ENCODE assay signal across 18 cellular contexts in genomic region chr21:42983102-42983501, GRCh38. TPM values are rescaled to one million over a fixed set of nuclear protein-coding genes. Genes with fewer than 3 reads are reported as not detected.
DNase-seq lines count a peak whose midpoint lies in the region; ATAC-seq and TF ChIP-seq lines count a peak whose summit lies in the region.
"Had no signal": no experiment of that assay in that cellular context is flagged by ENCODE, and none has a peak within 500 bp of the region (broad histone marks: within the 10 kb centered on the region; RNA-seq: fewer than 3 reads in every experiment).

No MANE protein-coding gene starts in this region.

- BruUV-seq in A673 (replicated peaks; lab: Mats Ljungman, UMichigan) = no TSS peak
- no TSS peak for BruUV-seq in PC-3 (replicated peaks; lab: Mats Ljungman, UMichigan)

- H3K27me3 Mint-ChIP-seq in endothelial cell (ENCODE audit: unreplicated experiment) = peaks cover 5% of the 10 kb centered on the region
- H3K27me3 Mint-ChIP-seq: activated B cell treated with CpG ODN at 0.5 μM for 24 hours had no signal

- POLR2A ChIA-PET in A673 (lab: Charles Lee; ENCODE audit: low non-redundant PET) (no interaction called here), PC-3 (lab: Charles Lee; ENCODE audit: unreplicated experiment) (no interaction called here)

- H3K9me3 Mint-ChIP-seq in endothelial cell (ENCODE audit: unreplicated experiment) = no peaks in the 10 kb centered on the region
- H3K9me3 Mint-ChIP-seq: activated B cell treated with CpG ODN at 0.5 μM for 24 hours had no signal

- H2AFZ ChIP-seq in PC-3 (ENCODE audit: low read length) (no peak overlapping the region), Karpas-422 (ENCODE audit: low read length) (no peak overlapping the region)

- TF ChIP-seq CTCF in A673 (conservative IDR thresholded peaks at IDR 0.05; ENCODE audit: low read depth, low read length) (no peak), PC-3 (conservative IDR thresholded peaks at IDR 0.05; ENCODE audit: low read depth, low read length) (no peak), endothelial cell (IDR thresholded peaks at IDR 0.05; ENCODE audit: unreplicated experiment) (no peak)

- H3K27me3 ChIP-seq in A673 (replicated peaks; ENCODE audit: insufficient read depth, low read depth, low read length, poor library complexity) (no peaks in the 10 kb centered on the region), PC-3 (ENCODE audit: low read length) (no peaks in the 10 kb centered on the region), Karpas-422 (ENCODE audit: low read length) (no peaks in the 10 kb centered on the region), MG63 (no peaks in the 10 kb centered on the region)
- H3K27me3 ChIP-seq: BLaER1, heart right ventricle, left lung, neutrophil had no signal

- peak; percentile 55 for ATAC-seq in PC-3
- ATAC-seq: heart right ventricle, K562, left lung had no signal

- CTCF ChIA-PET in A673 (lab: Charles Lee) = no interaction called here
- CTCF ChIA-PET in PC-3 (lab: Charles Lee) = no interaction called here

- H3K9me2 ChIP-seq in PC-3 (replicated peaks; ENCODE audit: low read length) (no peaks in the 10 kb centered on the region), Karpas-422 (replicated peaks; ENCODE audit: insufficient read depth, low read length) (no peaks in the 10 kb centered on the region)

- H3K36me3 ChIP-seq in A673 (ENCODE audit: insufficient read depth, low read length, poor library complexity, severe bottlenecking) (peaks cover 8% of the 10 kb centered on the region), PC-3 (ENCODE audit: low read depth, low read length) (peaks cover 2% of the 10 kb centered on the region; the same call in 1 of the 2 replicates), Karpas-422 (ENCODE audit: insufficient read depth, low read length) (no peaks in the 10 kb centered on the region), MG63 (peaks cover 23% of the 10 kb centered on the region)
- H3K36me3 ChIP-seq: left lung had no signal

- no peak overlapping the region for H3K4me3 ChIP-seq in A673 (ENCODE audit: low read depth, low read length, poor library complexity, severe bottlenecking)
- no peak overlapping the region for H3K4me3 ChIP-seq in PC-3 (ENCODE audit: low read length)
- H3K4me3 ChIP-seq in Karpas-422 (ENCODE audit: low read length) = no peak overlapping the region
- no peak overlapping the region for H3K4me3 ChIP-seq in MG63
- H3K4me3 ChIP-seq: BLaER1, heart right ventricle, K562, left lung had no signal

- H3K4me2 ChIP-seq in PC-3 (ENCODE audit: low read length) (no peak overlapping the region), Karpas-422 (ENCODE audit: low read depth, low read length, poor library complexity, severe bottlenecking) (no peak overlapping the region)
- H3K4me2 ChIP-seq: BLaER1 had no signal

- H3F3A ChIP-seq in PC-3 (ENCODE audit: low read length, unreplicated experiment) = peaks cover 3% of the 10 kb centered on the region

- H3K4me1 ChIP-seq in A673 (ENCODE audit: insufficient read depth, low read length, poor library complexity, severe bottlenecking) (peaks cover 15% of the 10 kb centered on the region), PC-3 (ENCODE audit: insufficient read depth, low read length) (peaks cover 18% of the 10 kb centered on the region), Karpas-422 (ENCODE audit: low read length) (peaks cover 22% of the 10 kb centered on the region)

- H3K9me3 ChIP-seq in A673 (ENCODE audit: low read depth, low read length, poor library complexity, severe bottlenecking) (no peaks in the 10 kb centered on the region), PC-3 (ENCODE audit: low read length) (no peaks in the 10 kb centered on the region), Karpas-422 (ENCODE audit: low read length) (no peaks in the 10 kb centered on the region), MG63 (no peaks in the 10 kb centered on the region)
- H3K9me3 ChIP-seq: heart right ventricle, left lung, neutrophil had no signal

- H3K36me3 Mint-ChIP-seq in endothelial cell (ENCODE audit: low read depth, unreplicated experiment) = peaks cover 4% of the 10 kb centered on the region

- peaks cover 7% of the 10 kb centered on the region for H3K4me1 Mint-ChIP-seq in endothelial cell (ENCODE audit: unreplicated experiment)

- H4K20me1 ChIP-seq in PC-3 (ENCODE audit: low read length) (no peaks in the 10 kb centered on the region), Karpas-422 (ENCODE audit: insufficient read depth, low read depth, low read length) (0 out of 2 replicates have a peak, but pooled peaks cover 5% of the 10 kb centered on the region)

- intact Hi-C loops in A673 (cut with micrococcal nuclease; ENCODE audit: unreplicated experiment) (no loop called here), PC-3 (cut with micrococcal nuclease) (no loop called here)

- H3K27ac ChIP-seq in A673 (ENCODE audit: low read depth, low read length, poor library complexity, severe bottlenecking) (peak overlapping the region; percentile 58), PC-3 (ENCODE audit: low read length) (no peak overlapping the region), Karpas-422 (ENCODE audit: low read length) (no peak overlapping the region)
- H3K27ac ChIP-seq: BLaER1, heart right ventricle, left lung, neutrophil had no signal

- DNase-seq in A673 (ENCODE audit: low spot score) = no peak
- peak; percentile 78 for DNase-seq in DMS 273 treated with DMSO at 0.1 percent for 48 hours (lab: John Stamatoyannopoulos, UW)
- peak; percentile 26 for DNase-seq in PC-3
- DNase-seq in endothelial cell (ENCODE audit: low spot score) = no peak
- no peak for DNase-seq in Karpas-422
- DNase-seq in DMS79 (lab: John Stamatoyannopoulos, UW) = no peak
- no peak for DNase-seq in MG63
- DNase-seq in SW480 (ENCODE audit: low spot score) = no peak
- DNase-seq: activated B cell treated with CpG ODN at 0.5 μM for 24 hours, heart right ventricle, left lung, NCI-H1694 treated with DMSO at 0.1 percent for 48 hours had no signal

- H3K9ac ChIP-seq in PC-3 (ENCODE audit: low read length) = no peak overlapping the region
- H3K9ac ChIP-seq in Karpas-422 (ENCODE audit: low read length) = no peak overlapping the region
- H3K9ac ChIP-seq: BLaER1 had no signal

- no peak overlapping the region for H3K4me3 Mint-ChIP-seq in endothelial cell (ENCODE audit: unreplicated experiment)
- H3K4me3 Mint-ChIP-seq: activated B cell treated with CpG ODN at 0.5 μM for 24 hours had no signal

- peaks cover 64% of the 10 kb centered on the region for H3K79me2 ChIP-seq in PC-3 (ENCODE audit: low read length)
- H3K79me2 ChIP-seq in Karpas-422 (ENCODE audit: low read length) = peaks cover 23% of the 10 kb centered on the region

- peak overlapping the region; percentile 77 for H3K27ac Mint-ChIP-seq in endothelial cell (ENCODE audit: unreplicated experiment)
- H3K27ac Mint-ChIP-seq: activated B cell treated with CpG ODN at 0.5 μM for 24 hours had no signal

RNA-seq across cellular contexts. Expression of gene PKNOX1, which starts 8.7 kb away (rescaled TPM):
- total RNA-seq in A673 (2021) = 30.6 and 33.8 TPM in 2 replicates
- total RNA-seq in PC-3 (2014; rRNA removed) = 14.9 and 19.7 TPM in 2 replicates
- 8.2 TPM for total RNA-seq in endothelial cell (ENCODE audit: unreplicated experiment)
- 19.7 and 28.1 TPM in 2 replicates for total RNA-seq in Karpas-422 (2014; rRNA removed; shearing (Covaris generic); ENCODE audit: low replicate concordance)
- total RNA-seq in MG63 (2014; rRNA removed; shearing (Covaris generic); ENCODE audit: low replicate concordance) = 29.6 and 35.9 TPM in 2 replicates

RNA-seq across cellular contexts. Expression of gene ERVH48-1, which starts 57.7 kb away (rescaled TPM):
- 0.31 and 0.34 TPM in 2 replicates for total RNA-seq in A673 (2021)
- not detected in 2 replicates for total RNA-seq in PC-3 (2014; rRNA removed)
- total RNA-seq in endothelial cell (ENCODE audit: unreplicated experiment) = 20.5 TPM
- not detected in 2 replicates for total RNA-seq in Karpas-422 (2014; rRNA removed; shearing (Covaris generic); ENCODE audit: low replicate concordance)
- total RNA-seq in MG63 (2014; rRNA removed; shearing (Covaris generic); ENCODE audit: low replicate concordance) = not detected in 2 replicates
- total RNA-seq: activated B cell treated with CpG ODN at 0.5 μM for 24 hours, cardiac septum, epithelial cell of proximal tubule, left lung, subcutaneous adipose tissue had no signal

Comparison
In these comparisons a context has a peak if more than half of its experiments do, and no peak if none do; other contexts are left out.
1. DNase-seq: peak in DMS 273 treated with DMSO at 0.1 percent for 48 hours (single experiment) and PC-3 (single experiment); none in A673 (single experiment), endothelial cell (single experiment), Karpas-422 (single experiment), DMS79 (single experiment), MG63 (single experiment) and SW480 (single experiment).
2. RNA of gene ERVH48-1, which starts 57.7 kb away (total RNA-seq): 20.5 TPM in endothelial cell (single experiment); 0.31 to 0.34 TPM in A673, not detected in PC-3, not detected in Karpas-422 and not detected in MG63; every median in the first group is over 10 times any median in the second.